ENCODE assay signal across 12 cellular contexts in the genomic region with DNA sequence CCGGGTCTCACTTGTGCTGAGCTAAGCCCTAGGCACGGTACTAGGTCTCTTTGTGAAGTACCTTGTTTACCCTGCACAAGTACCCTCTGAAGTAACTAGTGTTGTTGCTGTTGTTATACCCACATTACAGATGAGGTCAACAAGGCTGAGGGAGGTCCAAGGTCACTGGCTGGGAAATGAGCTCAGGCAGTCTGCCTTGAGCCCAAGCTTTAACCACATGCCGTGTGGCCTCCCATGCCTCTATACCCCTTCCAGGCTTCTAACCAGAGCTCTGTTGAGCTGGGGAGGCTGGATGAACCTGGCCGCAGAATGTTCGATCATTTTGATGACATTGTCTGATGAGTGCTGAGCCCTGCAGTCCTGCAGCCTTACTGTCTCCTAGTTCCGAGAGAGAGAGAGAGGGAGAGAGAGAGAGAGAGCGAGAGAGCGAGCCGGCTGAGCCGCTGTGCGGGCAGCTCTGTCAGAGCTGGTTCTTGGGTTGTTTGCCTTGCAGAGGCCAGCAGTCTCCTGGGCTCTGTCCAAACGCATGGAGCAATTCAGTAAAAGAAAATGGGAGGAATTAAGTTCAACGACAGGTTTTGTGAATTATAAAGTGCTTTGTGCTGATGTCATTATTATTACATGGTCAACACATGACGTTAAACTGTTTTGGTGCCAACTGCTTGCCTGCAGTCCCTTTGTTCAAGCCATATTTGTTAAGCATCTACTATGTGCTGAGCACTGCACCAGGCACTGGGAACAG. TPM values are rescaled to one million over a fixed set of nuclear protein-coding genes. Genes with fewer than 3 reads are reported as not detected.
A peak's percentile ranks its signal among the peaks of the same experiment; 100 is the strongest.
DNase-seq lines count a peak whose midpoint lies in the region; ATAC-seq, FAIRE-seq and TF ChIP-seq lines count a peak whose summit lies in the region.
"Had no signal": no experiment of that assay in that cellular context is flagged by ENCODE, and none has a peak within 500 bp of the region (broad histone marks: within the 10 kb centered on the region; RNA-seq: fewer than 3 reads in every experiment).

No MANE protein-coding gene starts in this region.

- H2BK15ac ChIP-seq in mesenchymal stem cell (ENCODE audit: low read depth, poor library complexity, severe bottlenecking) = no peak overlapping the region

- ATAC-seq in HG03135 (IDR thresholded peaks at IDR 0.05; ENCODE audit: unreplicated experiment) = no peak

- no peak overlapping the region for H4K91ac ChIP-seq in mesenchymal stem cell (ENCODE audit: low read length)

- no peak for DNase-seq in HTR-8/SVneo (ENCODE audit: insufficient read length, low spot score)
- peak; percentile 39 for DNase-seq in mesenchymal stem cell
- peak; percentile 69 to 83 for DNase-seq in thyroid gland
- no peak for DNase-seq in NCI-H2196 treated with DMSO at 0.1 percent for 48 hours (lab: John Stamatoyannopoulos, UW; ENCODE audit: unreplicated experiment)
- DNase-seq in CD4-positive, alpha-beta memory T cell = no peak
- DNase-seq in NCI-H345 (lab: John Stamatoyannopoulos, UW) = no peak
- DNase-seq: central memory CD4-positive, alpha-beta T cell; DMS79 treated with DMSO at 0.1 percent for 48 hours; NCI-H2171; SW 1271 had no signal

- H2BK120ac ChIP-seq in mesenchymal stem cell (ENCODE audit: low read depth, low read length) = no peak overlapping the region

- H3K23ac ChIP-seq in mesenchymal stem cell (ENCODE audit: low read length in 2 of 2) = no peak overlapping the region

- POLR2A ChIA-PET in CD4-positive, alpha-beta memory T cell (lab: Charles Lee; ENCODE audit: partially characterized antibody) = no interaction called here

- H3K36me3 ChIP-seq in duodenal mucosa (ENCODE audit: control insufficient read depth in 1 of 2, insufficient read depth in 2 of 2, low read length in 2 of 2) = peaks cover 34 to 65% of the 10 kb centered on the region in 2 donors
- H3K36me3 ChIP-seq in mesenchymal stem cell (ENCODE audit: control insufficient read depth in 1 of 2, insufficient read depth in 2 of 2, low read depth in 1 of 2, low read length in 2 of 2) = peaks cover 52 to 57% of the 10 kb centered on the region in 2 experiments
- H3K36me3 ChIP-seq in thyroid gland = peaks cover 0 to 4% of the 10 kb centered on the region in 2 donors
- H3K36me3 ChIP-seq in CD4-positive, alpha-beta memory T cell (ENCODE audit: insufficient read depth, low read length) = no peaks in the 10 kb centered on the region

- no peaks in the 10 kb centered on the region for H3K9me3 Mint-ChIP-seq in CD4-positive, alpha-beta memory T cell

- H3K4me1 Mint-ChIP-seq in CD4-positive, alpha-beta memory T cell = peaks cover 0 to 4% (median under 1%) of the 10 kb centered on the region in 4 donors

- peak in 1 of 6 experiments; percentile 22 for TF ChIP-seq CTCF in thyroid gland (IDR thresholded peaks at IDR 0.05)

- peak overlapping the region; percentile 5 for H3K27ac ChIP-seq in duodenal mucosa (ENCODE audit: low read depth, low read length)
- H3K27ac ChIP-seq in mesenchymal stem cell (ENCODE audit: low read length, poor library complexity, severe bottlenecking) = no peak overlapping the region
- peak overlapping the region; percentile 14 to 63 (median 59) for H3K27ac ChIP-seq in thyroid gland
- no peak overlapping the region for H3K27ac ChIP-seq in CD4-positive, alpha-beta memory T cell (ENCODE audit: low read depth, low read length)

- FAIRE-seq in HTR-8/SVneo (lab: Jason Lieb, UNC) = peak; percentile 68

- peaks cover 2 to 6% of the 10 kb centered on the region in 2 donors for H3K27me3 Mint-ChIP-seq in CD4-positive, alpha-beta memory T cell

- H4K8ac ChIP-seq in mesenchymal stem cell (ENCODE audit: low read length) = peak overlapping the region; percentile 45

- H3K27ac Mint-ChIP-seq in CD4-positive, alpha-beta memory T cell = no peak overlapping the region

- no peaks in the 10 kb centered on the region for H3K36me3 Mint-ChIP-seq in CD4-positive, alpha-beta memory T cell

- H2AK5ac ChIP-seq in mesenchymal stem cell (ENCODE audit: low read length, severe bottlenecking) = no peak overlapping the region

- peak overlapping the region in 1 of 2 experiments; percentile 30 for H3K4ac ChIP-seq in mesenchymal stem cell (ENCODE audit: low read depth in 1 of 2, low read length in 2 of 2)

- intact Hi-C loops in thyroid gland (cut with DNase I) = no loop called here
- intact Hi-C loops in CD4-positive, alpha-beta memory T cell (cut with micrococcal nuclease) = no loop called here

- no peaks in the 10 kb centered on the region for H3K9me3 ChIP-seq in duodenal mucosa (ENCODE audit: control insufficient read depth in 1 of 2, low read length in 2 of 2)
- H3K9me3 ChIP-seq in mesenchymal stem cell (ENCODE audit: control insufficient read depth, low read length) = no peaks in the 10 kb centered on the region
- H3K9me3 ChIP-seq in thyroid gland = no peaks in the 10 kb centered on the region
- H3K9me3 ChIP-seq in CD4-positive, alpha-beta memory T cell (ENCODE audit: control insufficient read depth in 1 of 2, low read length in 2 of 2) = no peaks in the 10 kb centered on the region

- WGBS in mesenchymal stem cell = 79% methylated on average over 14 of the region's 14 CpGs
- 32 to 37% methylated on average over 13 to 14 of the region's 14 CpGs for WGBS in thyroid gland, 2 donors

- H3K14ac ChIP-seq in mesenchymal stem cell (ENCODE audit: low read length in 2 of 2) = no peak overlapping the region

- H3K79me1 ChIP-seq in mesenchymal stem cell (replicated peaks; ENCODE audit: low read length, poor library complexity, severe bottlenecking) = peaks cover 23% of the 10 kb centered on the region

- peak overlapping the region in 1 of 2 experiments; percentile 19 for H2BK12ac ChIP-seq in mesenchymal stem cell (ENCODE audit: low read length in 2 of 2)

- no peaks in the 10 kb centered on the region for H3K27me3 ChIP-seq in duodenal mucosa (ENCODE audit: control insufficient read depth in 1 of 2, insufficient read depth in 2 of 2, low read length in 2 of 2)
- no peaks in the 10 kb centered on the region for H3K27me3 ChIP-seq in mesenchymal stem cell (ENCODE audit: control insufficient read depth in 1 of 2, insufficient read depth in 1 of 2, low read length in 2 of 2)
- H3K27me3 ChIP-seq in thyroid gland = no peaks in the 10 kb centered on the region
- H3K27me3 ChIP-seq in CD4-positive, alpha-beta memory T cell (ENCODE audit: insufficient read depth, low read length) = no peaks in the 10 kb centered on the region

- no peak overlapping the region for H2BK5ac ChIP-seq in mesenchymal stem cell (ENCODE audit: low read depth, low read length, poor library complexity, severe bottlenecking)

- H3K4me3 Mint-ChIP-seq in CD4-positive, alpha-beta memory T cell = no peak overlapping the region

- no peak overlapping the region for H3K4me2 ChIP-seq in mesenchymal stem cell (ENCODE audit: low read length, poor library complexity, severe bottlenecking)

- TF ChIP-seq POLR2A in thyroid gland (IDR thresholded peaks at IDR 0.05) = no peak

- no peak overlapping the region for H3K18ac ChIP-seq in mesenchymal stem cell (ENCODE audit: low read depth in 1 of 2, low read length in 2 of 2)

- no peak overlapping the region for H2AFZ ChIP-seq in mesenchymal stem cell (ENCODE audit: low read depth, low read length)

- H3K4me1 ChIP-seq in duodenal mucosa (ENCODE audit: control insufficient read depth in 1 of 2, insufficient read depth in 2 of 2, low read length in 2 of 2) (peaks cover 22 to 25% of the 10 kb centered on the region in 2 donors), mesenchymal stem cell (ENCODE audit: control insufficient read depth, insufficient read depth, low read depth, low read length) (no peaks in the 10 kb centered on the region), thyroid gland (peaks cover 15 to 39% of the 10 kb centered on the region in 2 donors)
- H3K4me1 ChIP-seq in CD4-positive, alpha-beta memory T cell (ENCODE audit: insufficient read depth, low read length) = no peaks in the 10 kb centered on the region

- H3K9ac ChIP-seq in duodenal mucosa (ENCODE audit: low read depth in 1 of 2, low read length in 2 of 2) = no peak overlapping the region
- H3K9ac ChIP-seq in mesenchymal stem cell (ENCODE audit: low read length) = peak overlapping the region; percentile 79

- H3K4me3 ChIP-seq in duodenal mucosa (ENCODE audit: low read depth in 1 of 2, low read length in 2 of 2) = no peak overlapping the region
- H3K4me3 ChIP-seq in mesenchymal stem cell (ENCODE audit: insufficient read depth in 1 of 2, low read depth in 1 of 2, low read length in 2 of 2) = peak overlapping the region in 1 of 2 experiments; percentile 35
- no peak overlapping the region for H3K4me3 ChIP-seq in thyroid gland (replicated peaks in 1 of 3)
- no peak overlapping the region for H3K4me3 ChIP-seq in CD4-positive, alpha-beta memory T cell (ENCODE audit: low read length in 2 of 2)

- CTCF ChIA-PET in CD4-positive, alpha-beta memory T cell (lab: Charles Lee; ENCODE audit: partially characterized antibody) = no interaction called here

RNA-seq across cellular contexts. Expression of a gene that starts 13.1 kb away (rescaled TPM):
- polyA plus RNA-seq in mesenchymal stem cell (2013, experiment 1 of 2) = 63.4 TPM
- 61.6 TPM for polyA plus RNA-seq in mesenchymal stem cell (2013, experiment 2 of 2)
- total RNA-seq in thyroid gland = 10 to 100 TPM; 24.2 to 54.6 (median 36.3) TPM
- under 1 TPM; 0.78 to 0.79 TPM for total RNA-seq in CD4-positive, alpha-beta memory T cell
- polyA plus RNA-seq in CD4-positive, alpha-beta memory T cell = under 1 TPM in 1 of 2 donors, not detected in 1; 0.20 TPM

Comparison
In these comparisons a context has a peak if more than half of its experiments do, and no peak if none do; other contexts are left out.
1. DNase-seq: peak in mesenchymal stem cell (single experiment) and thyroid gland (2 of 2); none in HTR-8/SVneo (single experiment), NCI-H2196 treated with DMSO at 0.1 percent for 48 hours (single experiment), CD4-positive, alpha-beta memory T cell (0 of 5) and NCI-H345 (single experiment).
2. H3K27ac ChIP-seq: peak in duodenal mucosa (single experiment) and thyroid gland (3 of 3); none in mesenchymal stem cell (single experiment) and CD4-positive, alpha-beta memory T cell (single experiment).
3. RNA of a gene that starts 13.1 kb away (total RNA-seq): 24.2 to 54.6 TPM in thyroid gland; 0.78 to 0.79 TPM in CD4-positive, alpha-beta memory T cell; every median in the first group is over 10 times any median in the second.